8 cellular contexts compared by ENCODE assay signal in the genomic region with DNA sequence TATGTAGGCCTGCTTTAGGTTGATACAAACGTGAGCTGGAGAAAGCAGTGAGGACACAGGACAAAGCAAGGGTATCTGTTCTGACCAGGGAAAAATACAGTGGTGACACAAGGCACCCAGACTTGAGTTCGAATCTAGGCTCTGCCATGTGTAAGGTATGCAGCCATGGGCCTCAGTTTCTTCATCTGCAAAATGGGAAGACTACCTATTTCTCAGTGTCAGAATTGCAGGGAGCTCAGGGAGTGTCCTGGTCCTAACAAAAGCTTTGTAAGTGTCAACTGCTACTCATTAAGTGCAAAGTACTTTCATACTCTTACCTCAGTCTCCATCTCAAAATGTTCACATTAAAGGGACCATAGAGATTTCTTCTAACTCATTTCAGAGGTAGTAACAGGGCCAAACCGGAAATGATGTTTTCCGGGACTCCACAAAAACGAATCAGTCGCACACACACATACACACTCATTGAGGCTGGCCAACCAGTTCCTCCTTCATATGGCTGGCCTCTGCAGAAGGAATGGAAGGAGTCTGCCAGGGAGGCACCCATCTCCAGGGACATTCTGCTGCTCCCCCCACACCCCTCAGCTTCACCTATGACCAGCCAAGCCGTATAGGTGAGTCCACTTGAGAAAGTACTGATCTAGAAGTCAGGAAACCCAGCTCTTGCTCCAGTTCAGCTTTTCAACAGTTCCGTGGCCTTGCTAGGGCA. TPM values are rescaled to one million over a fixed set of nuclear protein-coding genes. Genes with fewer than 3 reads are reported as not detected.
DNase-seq lines count a peak whose midpoint lies in the region; ATAC-seq and TF ChIP-seq lines count a peak whose summit lies in the region.

No MANE protein-coding gene starts in this region.

- peaks cover 13% of the 10 kb centered on the region for H3K36me3 Mint-ChIP-seq in Caco-2 (ENCODE audit: insufficient read depth, unreplicated experiment)

- no TSS peak for BruUV-seq in Caco-2 (replicated peaks; lab: Mats Ljungman, UMichigan)

- H3K27ac ChIP-seq in MM.1S (ENCODE audit: low read length) = peak overlapping the region; percentile 70
- H3K27ac ChIP-seq in coronary artery = peak overlapping the region; percentile 65 to 100
- H3K27ac ChIP-seq in gastrocnemius medialis = peak overlapping the region; percentile 93 to 99 (median 98)

- no peak overlapping the region for H2AFZ ChIP-seq in MM.1S (ENCODE audit: low read length)

- peaks cover 46% of the 10 kb centered on the region for H4K20me1 ChIP-seq in MM.1S (ENCODE audit: insufficient read depth, low read length)

- peak overlapping the region; percentile 11; the same call in 1 of the 2 replicates for H3K9ac ChIP-seq in MM.1S (ENCODE audit: low read length)

- peaks cover 49% of the 10 kb centered on the region for H3F3A ChIP-seq in MM.1S (ENCODE audit: insufficient read depth, low read length)

- H3K27me3 ChIP-seq in MM.1S (replicated peaks; ENCODE audit: insufficient read depth, low read length) = no peaks in the 10 kb centered on the region
- H3K27me3 ChIP-seq in gastrocnemius medialis = no peaks in the 10 kb centered on the region
- H3K27me3 ChIP-seq in Caco-2 (replicated peaks; ENCODE audit: control insufficient read depth, insufficient read depth, low read length) = no peaks in the 10 kb centered on the region

- H3K4me1 ChIP-seq in MM.1S (ENCODE audit: low read length) (peaks cover 91% of the 10 kb centered on the region), gastrocnemius medialis (peaks cover 100% of the 10 kb centered on the region in 2 donors), Caco-2 (peaks cover 35% of the 10 kb centered on the region)

- H3K4me3 ChIP-seq in MM.1S (ENCODE audit: low read length) (peak overlapping the region; percentile 13; the same call in 1 of the 2 replicates), coronary artery (peak overlapping the region; percentile 97), gastrocnemius medialis (peak overlapping the region in 3 of 4 donors; percentile 24 to 97 (median 34)), Caco-2 (ENCODE audit: low read depth, low read length) (no peak overlapping the region)

- no peaks in the 10 kb centered on the region for H3K27me3 Mint-ChIP-seq in Caco-2 (ENCODE audit: insufficient read depth, unreplicated experiment)

- TF ChIP-seq CTCF in MM.1S (IDR thresholded peaks at IDR 0.05; ENCODE audit: low read length) = no peak
- TF ChIP-seq CTCF in coronary artery (IDR thresholded peaks at IDR 0.05) = no peak
- no peak for TF ChIP-seq CTCF in gastrocnemius medialis (IDR thresholded peaks at IDR 0.05 in 4 of 5, conservative IDR thresholded peaks at IDR 0.05 in 1 of 5)
- TF ChIP-seq CTCF in Caco-2 (IDR thresholded peaks at IDR 0.05; ENCODE audit: insufficient read depth in 1 of 2, low read depth in 1 of 2, low read length in 1 of 2, severe bottlenecking in 1 of 2, unreplicated experiment in 1 of 2) = no peak

- H3K36me3 ChIP-seq in MM.1S (replicated peaks; ENCODE audit: insufficient read depth, low read length) = no peaks in the 10 kb centered on the region
- H3K36me3 ChIP-seq in gastrocnemius medialis = no peaks in the 10 kb centered on the region
- no peaks in the 10 kb centered on the region; the same call in none of the 2 replicates for H3K36me3 ChIP-seq in Caco-2 (ENCODE audit: control insufficient read depth, insufficient read depth, low read length)

- no peaks in the 10 kb centered on the region for H3K9me3 Mint-ChIP-seq in Caco-2 (ENCODE audit: unreplicated experiment)

- ATAC-seq in GM18502 (IDR thresholded peaks at IDR 0.05; ENCODE audit: poor library complexity, unreplicated experiment) (peak; percentile 36), gastrocnemius medialis (no peak), HG03460 (IDR thresholded peaks at IDR 0.05; ENCODE audit: unreplicated experiment) (no peak)

- no peak overlapping the region for H3K27ac Mint-ChIP-seq in Caco-2 (ENCODE audit: unreplicated experiment)

- peak; percentile 40 for DNase-seq in MM.1S
- no peak for DNase-seq in coronary artery (ENCODE audit: low spot score)
- no peak for DNase-seq in gastrocnemius medialis
- DNase-seq in G401 (ENCODE audit: low spot score) = no peak
- no peak for DNase-seq in activated gamma-delta T cell treated with Interleukin-2 at 50 U/mL for 16 hours
- no peak for DNase-seq in Caco-2

- TF ChIP-seq POLR2A in gastrocnemius medialis (IDR thresholded peaks at IDR 0.05) = no peak

- H3K9me3 ChIP-seq in MM.1S (replicated peaks; ENCODE audit: insufficient read depth, low read length) (no peaks in the 10 kb centered on the region), gastrocnemius medialis (no peaks in the 10 kb centered on the region), Caco-2 (no peaks in the 10 kb centered on the region)

- H3K4me3 Mint-ChIP-seq in Caco-2 (ENCODE audit: unreplicated experiment) = no peak overlapping the region

- peaks cover 100% of the 10 kb centered on the region for H3K79me2 ChIP-seq in MM.1S (ENCODE audit: low read length)

- H3K4me2 ChIP-seq in MM.1S (ENCODE audit: low read depth, low read length) = peak overlapping the region; percentile 60

- POLR2A ChIA-PET in Caco-2 (lab: Charles Lee) = no interaction called here

- CTCF ChIA-PET in Caco-2 (lab: Charles Lee) = no interaction called here

- peaks cover 32% of the 10 kb centered on the region for H3K4me1 Mint-ChIP-seq in Caco-2 (ENCODE audit: low read depth, unreplicated experiment)

- intact Hi-C loops in gastrocnemius medialis (cut with DNase I; ENCODE audit: low total_unique reads) = no loop called here
- intact Hi-C loops in Caco-2 (cut with micrococcal nuclease; ENCODE audit: unreplicated experiment) = no loop called here

- in situ Hi-C loops in gastrocnemius medialis (cut with MboI; ENCODE audit: low sequenced_read_pairs in 4 of 4) (no loop called here), G401 (cut with HindIII; ENCODE audit: low sequenced_read_pairs) (no loop called here)

- no peaks in the 10 kb centered on the region for H3K9me2 ChIP-seq in MM.1S (replicated peaks; ENCODE audit: insufficient read depth, low read length)

RNA-seq across cellular contexts. Expression of a gene that starts 7.8 kb away (rescaled TPM):
- 100 to 1,000 TPM in 1 of 4 donors, 10 to 100 TPM in 3; 66.0 to 116 (median 83.4) TPM for total RNA-seq in gastrocnemius medialis
- 64.1 and 78.6 TPM in 2 replicates for total RNA-seq in G401 (2014; rRNA removed; shearing (Covaris generic))
- 103 and 117 TPM in 2 replicates for total RNA-seq in Caco-2 (2022)

RNA-seq across cellular contexts. Expression of a gene that starts 20.2 kb away (rescaled TPM):
- total RNA-seq in gastrocnemius medialis (10 to 100 TPM in 1 of 4 donors, 1 to 10 TPM in 2, under 1 TPM in 1; 0.78 to 22.7 (median 4.3) TPM), Caco-2 (2022) (0.84 and 2.3 TPM in 2 replicates)
- total RNA-seq in G401 (2014; rRNA removed; shearing (Covaris generic)) = 0.12 and 0.71 TPM in 2 replicates

RNA-seq across cellular contexts. Expression of a gene that starts 56.2 kb away (rescaled TPM):
- total RNA-seq in gastrocnemius medialis (10 to 100 TPM; 37.6 to 47.5 (median 40.1) TPM), Caco-2 (2022) (48.0 and 57.5 TPM in 2 replicates)
- total RNA-seq in G401 (2014; rRNA removed; shearing (Covaris generic)) = 73.7 and 75.2 TPM in 2 replicates
